8 cellular contexts compared by ENCODE assay signal in the genomic region with DNA sequence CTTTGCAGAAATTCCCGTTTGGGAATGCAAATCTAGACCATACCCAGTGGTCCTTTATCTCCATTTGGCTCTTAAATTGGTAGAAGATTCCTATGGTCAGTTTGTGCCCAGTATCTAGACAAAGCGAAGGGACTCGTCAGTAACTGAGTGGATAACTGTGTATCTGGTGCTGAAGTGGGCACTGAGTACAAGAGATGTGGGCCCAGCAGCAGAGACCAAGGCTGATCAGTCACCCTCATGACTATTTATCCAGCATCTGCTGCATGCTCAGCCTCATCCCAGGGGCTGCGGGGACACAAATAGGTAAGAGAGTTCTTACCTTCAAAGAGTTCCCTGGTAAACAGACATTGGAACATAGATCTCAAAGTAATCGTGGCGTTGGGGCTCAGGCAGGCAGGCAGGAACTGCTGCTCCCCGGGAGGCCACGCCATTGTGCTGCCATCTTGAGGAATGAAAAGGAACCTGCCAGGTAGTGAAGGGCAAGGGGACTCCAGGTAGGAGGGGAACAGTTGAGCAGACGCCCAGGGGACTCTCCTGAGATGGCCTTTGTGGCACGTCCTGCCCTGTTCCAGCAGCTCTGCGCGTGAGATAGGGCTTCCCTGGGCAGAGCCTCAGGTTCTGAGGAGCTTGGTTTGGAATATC. TPM values are rescaled to one million over a fixed set of nuclear protein-coding genes. Genes with fewer than 3 reads are reported as not detected.
DNase-seq lines count a peak whose midpoint lies in the region; ATAC-seq and TF ChIP-seq lines count a peak whose summit lies in the region.

No MANE protein-coding gene starts in this region.

- no peak overlapping the region; the same call in 1 of the 2 replicates for H2AFZ ChIP-seq in KMS-11 (ENCODE audit: low read depth)

- no peaks in the 10 kb centered on the region for H3K79me2 ChIP-seq in KMS-11 (ENCODE audit: insufficient read depth, low read depth)

- no peaks in the 10 kb centered on the region for H3K9me3 Mint-ChIP-seq in stimulated activated memory B cell treated with anti-CD40 and anti-IgM and Interleukin-4, amounts not matched to agents 10 μg/mL and 1 μg/mL and 100 μg/mL, for 72 hours

- no peaks in the 10 kb centered on the region for H4K20me1 ChIP-seq in KMS-11 (ENCODE audit: insufficient read depth)

- H3K4me3 ChIP-seq in KMS-11 (IDR thresholded peaks at IDR 0.05; ENCODE audit: insufficient read depth, low read depth, low read length) (no peak overlapping the region), choroid plexus epithelial cell (ENCODE audit: low read depth, low read length) (no peak overlapping the region)

- H3K4me3 Mint-ChIP-seq in stimulated activated memory B cell treated with anti-CD40 and anti-IgM and Interleukin-4, amounts not matched to agents 10 μg/mL and 1 μg/mL and 100 μg/mL, for 72 hours = no peak overlapping the region

- no peaks in the 10 kb centered on the region for H3K27me3 Mint-ChIP-seq in stimulated activated memory B cell treated with anti-CD40 and anti-IgM and Interleukin-4, amounts not matched to agents 10 μg/mL and 1 μg/mL and 100 μg/mL, for 72 hours

- no peak overlapping the region for H3K9ac ChIP-seq in KMS-11

- peak; percentile 86 for ATAC-seq in stimulated activated memory B cell treated with anti-CD40 and anti-IgM and Interleukin-4, amounts not matched to agents 10 μg/mL and 1 μg/mL and 100 μg/mL, for 72 hours
- ATAC-seq in HG02678 (IDR thresholded peaks at IDR 0.05; ENCODE audit: unreplicated experiment) = no peak

- no peaks in the 10 kb centered on the region for H3K27me3 ChIP-seq in KMS-11 (ENCODE audit: insufficient read depth, low read depth)

- TF ChIP-seq CTCF in KMS-11 (conservative IDR thresholded peaks at IDR 0.05; ENCODE audit: low read depth, low read length) (peak; percentile 55), choroid plexus epithelial cell (conservative IDR thresholded peaks at IDR 0.05; ENCODE audit: low read depth, low read length) (peak; percentile 53)

- H3K27ac ChIP-seq in KMS-11 = no peak overlapping the region

- peaks cover 6% of the 10 kb centered on the region for H3K4me1 Mint-ChIP-seq in stimulated activated memory B cell treated with anti-CD40 and anti-IgM and Interleukin-4, amounts not matched to agents 10 μg/mL and 1 μg/mL and 100 μg/mL, for 72 hours

- no peaks in the 10 kb centered on the region for H3K36me3 Mint-ChIP-seq in stimulated activated memory B cell treated with anti-CD40 and anti-IgM and Interleukin-4, amounts not matched to agents 10 μg/mL and 1 μg/mL and 100 μg/mL, for 72 hours

- H3K27ac Mint-ChIP-seq in stimulated activated memory B cell treated with anti-CD40 and anti-IgM and Interleukin-4, amounts not matched to agents 10 μg/mL and 1 μg/mL and 100 μg/mL, for 72 hours = no peak overlapping the region

- H3K36me3 ChIP-seq in KMS-11 (ENCODE audit: insufficient read depth) = no peaks in the 10 kb centered on the region

- peak; percentile 78 for DNase-seq in DMS53 (lab: John Stamatoyannopoulos, UW)
- DNase-seq in activated CD4-positive, alpha-beta T cell treated with anti-CD3 and anti-CD28 coated beads for 24 hours (ENCODE audit: low read depth in 2 of 2) = peak; percentile 50 to 52
- peak; percentile 31 for DNase-seq in choroid plexus epithelial cell (ENCODE audit: low read depth)
- peak; percentile 52 for DNase-seq in mucosa of gallbladder (ENCODE audit: low spot score)
- no peak for DNase-seq in cerebellar nuclear complex (lab: John Stamatoyannopoulos, UW)

- H3K4me2 ChIP-seq in KMS-11 = no peak overlapping the region

- H3K4me1 ChIP-seq in KMS-11 (ENCODE audit: low read depth, poor library complexity, severe bottlenecking) = no peaks in the 10 kb centered on the region

RNA-seq across cellular contexts. Expression of gene NT5M, which starts 10.3 kb away (rescaled TPM):
- total RNA-seq in mucosa of gallbladder = 3.2 TPM

RNA-seq across cellular contexts. Expression of gene COPS3, which starts 32.4 kb away (rescaled TPM):
- 43.8 TPM for total RNA-seq in mucosa of gallbladder

Comparison
In these comparisons a context has a peak if more than half of its experiments do, and no peak if none do; other contexts are left out.
1. DNase-seq: peak in DMS53 (single experiment), activated CD4-positive, alpha-beta T cell treated with anti-CD3 and anti-CD28 coated beads for 24 hours (2 of 2), choroid plexus epithelial cell (single experiment) and mucosa of gallbladder (single experiment); none in cerebellar nuclear complex (0 of 2).